1 cellular context compared by ENCODE assay signal in genomic region chr2:39530423-39530866, GRCh38.
TF ChIP-seq lines count a peak whose summit lies in the region.

No MANE protein-coding gene starts in this region.

TF ChIP-seq in GM23338, 12 proteins besides CTCF, POLR2A, EP300 and RAD21 (continued from another document):
- TF ChIP-seq ZNF462 (CRISPR knock-in tag; IDR thresholded peaks at IDR 0.05) (no peak), REST (IDR thresholded peaks at IDR 0.05; ENCODE audit: unreplicated experiment) (no peak), EZH2phosphoT487 (IDR thresholded peaks at IDR 0.05; ENCODE audit: unreplicated experiment) (no peak), STAT1 (IDR thresholded peaks at IDR 0.05; ENCODE audit: unreplicated experiment) (no peak)
